In genomic region chr20:869606-870005, GRCh38 we compare ENCODE assay signal across 28 cellular contexts. TPM values are rescaled to one million over a fixed set of nuclear protein-coding genes. Genes with fewer than 3 reads are reported as not detected.
"Had no signal": no experiment of that assay in that cellular context is flagged by ENCODE, and none has a peak within 500 bp of the region (broad histone marks: within the 10 kb centered on the region; RNA-seq: fewer than 3 reads in every experiment).

No MANE protein-coding gene starts in this region.

- H3K4me3 ChIP-seq: esophagus squamous epithelium, heart right ventricle, lung, mucosa of descending colon, prostate gland, skin epidermis, thoracic aorta, tibial nerve, upper lobe of left lung, uterus had no signal

- DNase-seq: cortex of kidney; effector memory CD8-positive, alpha-beta T cell; erythroblast; esophagus squamous epithelium; foreskin melanocyte; glutamatergic neuron; heart right ventricle; hippocampal formation; left colon; left ventricle myocardium superior; mucosa of descending colon; naive B cell; right cardiac atrium; stimulated activated CD4-positive, alpha-beta T cell treated with anti-CD3 and anti-CD28 coated beads, Interleukin-15, amount 100 ng/mL, for 24 hours; stimulated activated CD4-positive, alpha-beta T cell treated with anti-CD3 and anti-CD28 coated beads, Interleukin-2, amount 100 ng/mL, for 48 hours; stimulated activated naive B cell treated with anti-CD40 and anti-IgM and Interleukin-4, amounts not matched to agents 10 μg/mL and 1 μg/mL and 100 μg/mL, for 72 hours; upper lobe of left lung; uterus had no signal

- H3K27ac ChIP-seq: esophagus squamous epithelium, heart right ventricle, parathyroid adenoma, prostate gland, skin epidermis, thoracic aorta, tibial nerve, upper lobe of left lung, uterus had no signal

- H3K36me3 ChIP-seq: esophagus squamous epithelium, heart right ventricle, prostate gland, thoracic aorta, tibial nerve, upper lobe of left lung, uterus had no signal

- H3K9me3 ChIP-seq: esophagus squamous epithelium, heart right ventricle, mucosa of descending colon, prostate gland, thoracic aorta, tibial nerve, upper lobe of left lung, uterus had no signal

- H3K4me1 ChIP-seq: heart right ventricle, parathyroid adenoma, prostate gland, tibial nerve, upper lobe of left lung, uterus had no signal

- ATAC-seq: effector memory CD8-positive, alpha-beta T cell; heart right ventricle; left colon; left ventricle myocardium superior; mucosa of descending colon; natural killer cell treated with Interleukin-12 subunit alpha and Interleukin-12 subunit beta and Interleukin-15 and Interleukin-18, amount 100 ng/mL, for 72 hours; right cardiac atrium; stimulated activated naive B cell treated with anti-CD40 and anti-IgM and Interleukin-4, amounts not matched to agents 10 μg/mL and 1 μg/mL and 100 μg/mL, for 72 hours had no signal

- H3K27me3 ChIP-seq: tibial nerve, upper lobe of left lung, uterus had no signal

- H3K9ac ChIP-seq: parathyroid adenoma had no signal

RNA-seq across cellular contexts. Expression of gene ANGPT4, which starts 46.5 kb away (rescaled TPM):
- total RNA-seq: dermis microvascular lymphatic vessel endothelial cell; kidney epithelial cell; left colon; natural killer cell treated with Interleukin-12 subunit alpha and Interleukin-12 subunit beta and Interleukin-15 and Interleukin-18, amount 100 ng/mL, for 72 hours; renal cortical epithelial cell had no signal
